ENCODE assay signal across 8 cellular contexts in genomic region chr7:73520673-73521635, GRCh38. TPM values are rescaled to one million over a fixed set of nuclear protein-coding genes. Genes with fewer than 3 reads are reported as not detected.
DNase-seq lines count a peak whose midpoint lies in the region; ATAC-seq lines count a peak whose summit lies in the region.

No MANE protein-coding gene starts in this region.

- H3K9ac ChIP-seq in Karpas-422 (ENCODE audit: low read length) (peak overlapping the region; percentile 98), skeletal muscle satellite cell (ENCODE audit: low read depth, low read length) (peak overlapping the region; percentile 80)

- H3K4me1 ChIP-seq in Karpas-422 (ENCODE audit: low read length) (peaks cover 47% of the 10 kb centered on the region), iPS DF 6.9 (ENCODE audit: control insufficient read depth, insufficient read depth, low read length) (no peaks in the 10 kb centered on the region), skeletal muscle satellite cell (ENCODE audit: control insufficient read depth, insufficient read depth, low read length) (peaks cover 28% of the 10 kb centered on the region)

- peaks cover 64% of the 10 kb centered on the region for H3K79me2 ChIP-seq in Karpas-422 (ENCODE audit: low read length)

- no peak overlapping the region for H2AFZ ChIP-seq in Karpas-422 (ENCODE audit: low read length)

- H3K27ac ChIP-seq in Karpas-422 (ENCODE audit: low read length) = peak overlapping the region; percentile 79
- H3K27ac ChIP-seq in iPS DF 6.9 (ENCODE audit: low read length) = no peak overlapping the region

- H3K36me3 Mint-ChIP-seq in activated naive CD4-positive, alpha-beta T cell treated with anti-CD3 and anti-CD28 coated beads, Interleukin-2, amount 50 U/mL, for 72 hours = peaks cover 30 to 40% of the 10 kb centered on the region in 2 donors

- H3K4me2 ChIP-seq in Karpas-422 (ENCODE audit: low read depth, low read length, poor library complexity, severe bottlenecking) (peak overlapping the region; percentile 94), skeletal muscle satellite cell (ENCODE audit: low read length) (peak overlapping the region; percentile 97)

- DNase-seq in NCI-H526 treated with DMSO at 0.1 percent for 48 hours (lab: John Stamatoyannopoulos, UW) (peak; percentile 20), NCI-H526 (lab: John Stamatoyannopoulos, UW) (no peak), Karpas-422 (peak; percentile 69), iPS DF 6.9 (ENCODE audit: low read depth, low spot score) (no peak), glomerular visceral epithelial cell (ENCODE audit: extremely low spot score) (no peak)
- no peak for DNase-seq in activated naive CD4-positive, alpha-beta T cell treated with anti-CD3 and anti-CD28 coated beads, Interleukin-2, amount 50 U/mL, for 72 hours (ENCODE audit: low spot score in 2 of 2)

- no CpG with 5 or more reads among the region's 36 CpGs for whole genome bisulfite sequencing in iPS DF 6.9 (ENCODE audit: insufficient coverage, insufficient read length)

- H3K4me3 ChIP-seq in Karpas-422 (ENCODE audit: low read length) (peak overlapping the region; percentile 84), iPS DF 6.9 (ENCODE audit: low read length) (peak overlapping the region; percentile 98), skeletal muscle satellite cell (ENCODE audit: low read length) (peak overlapping the region; percentile 79)

- peaks cover 28% of the 10 kb centered on the region for H4K20me1 ChIP-seq in Karpas-422 (ENCODE audit: insufficient read depth, low read depth, low read length)

- H3K9me3 ChIP-seq in Karpas-422 (ENCODE audit: low read length) (no peaks in the 10 kb centered on the region), iPS DF 6.9 (ENCODE audit: control insufficient read depth, insufficient read depth, low read length) (no peaks in the 10 kb centered on the region), skeletal muscle satellite cell (replicated peaks; ENCODE audit: low read length) (no peaks in the 10 kb centered on the region)

- no peaks in the 10 kb centered on the region for H3K9me3 Mint-ChIP-seq in activated naive CD4-positive, alpha-beta T cell treated with anti-CD3 and anti-CD28 coated beads, Interleukin-2, amount 50 U/mL, for 72 hours

- H3K27ac Mint-ChIP-seq in activated naive CD4-positive, alpha-beta T cell treated with anti-CD3 and anti-CD28 coated beads, Interleukin-2, amount 50 U/mL, for 72 hours = peak overlapping the region; percentile 74 to 95

- H3K9me2 ChIP-seq in Karpas-422 (replicated peaks; ENCODE audit: insufficient read depth, low read length) = no peaks in the 10 kb centered on the region

- peaks cover 30% of the 10 kb centered on the region for H3K36me3 ChIP-seq in Karpas-422 (ENCODE audit: insufficient read depth, low read length)
- H3K36me3 ChIP-seq in iPS DF 6.9 (ENCODE audit: control insufficient read depth, insufficient read depth, low read length) = no peaks in the 10 kb centered on the region; the same call in 1 of the 2 replicates
- H3K36me3 ChIP-seq in skeletal muscle satellite cell (ENCODE audit: insufficient read depth, low read length) = peaks cover 21% of the 10 kb centered on the region

- H3K27me3 ChIP-seq in Karpas-422 (ENCODE audit: low read length) (no peaks in the 10 kb centered on the region), iPS DF 6.9 (ENCODE audit: control insufficient read depth, insufficient read depth, low read length) (no peaks in the 10 kb centered on the region), skeletal muscle satellite cell (ENCODE audit: control insufficient read depth, insufficient read depth, low read length) (no peaks in the 10 kb centered on the region)

- ATAC-seq in activated naive CD4-positive, alpha-beta T cell treated with anti-CD3 and anti-CD28 coated beads, Interleukin-2, amount 50 U/mL, for 72 hours = no peak
- ATAC-seq in HG02884 (IDR thresholded peaks at IDR 0.05; ENCODE audit: unreplicated experiment) = no peak

RNA-seq across cellular contexts. Expression of gene BAZ1B, which starts 1.1 kb away (rescaled TPM):
- total RNA-seq in Karpas-422 (2014; rRNA removed; shearing (Covaris generic); ENCODE audit: low replicate concordance) = 49.0 and 51.2 TPM in 2 replicates
- total RNA-seq in activated naive CD4-positive, alpha-beta T cell treated with anti-CD3 and anti-CD28 coated beads, Interleukin-2, amount 50 U/mL, for 72 hours = 10 to 100 TPM; 76.0 to 90.8 TPM
- 44.6 and 47.1 TPM in 2 replicates for total RNA-seq in skeletal muscle satellite cell (2012; rRNA removed)

RNA-seq across cellular contexts. Expression of gene BCL7B, which starts 36.5 kb away (rescaled TPM):
- 37.2 and 50.9 TPM in 2 replicates for total RNA-seq in Karpas-422 (2014; rRNA removed; shearing (Covaris generic); ENCODE audit: low replicate concordance)
- 10 to 100 TPM; 51.5 to 60.1 TPM for total RNA-seq in activated naive CD4-positive, alpha-beta T cell treated with anti-CD3 and anti-CD28 coated beads, Interleukin-2, amount 50 U/mL, for 72 hours
- 27.9 and 28.0 TPM in 2 replicates for total RNA-seq in skeletal muscle satellite cell (2012; rRNA removed)

RNA-seq across cellular contexts. Expression of gene TBL2, which starts 57.4 kb away (rescaled TPM):
- 27.5 and 43.4 TPM in 2 replicates for total RNA-seq in Karpas-422 (2014; rRNA removed; shearing (Covaris generic); ENCODE audit: low replicate concordance)
- total RNA-seq in activated naive CD4-positive, alpha-beta T cell treated with anti-CD3 and anti-CD28 coated beads, Interleukin-2, amount 50 U/mL, for 72 hours = 10 to 100 TPM; 33.3 to 35.2 TPM
- total RNA-seq in skeletal muscle satellite cell (2012; rRNA removed) = 69.5 and 94.1 TPM in 2 replicates

Comparison
In these comparisons a context has a peak if more than half of its experiments do, and no peak if none do; other contexts are left out.
1. DNase-seq: peak in NCI-H526 treated with DMSO at 0.1 percent for 48 hours (single experiment) and Karpas-422 (single experiment); none in NCI-H526 (0 of 2), activated naive CD4-positive, alpha-beta T cell treated with anti-CD3 and anti-CD28 coated beads, Interleukin-2, amount 50 U/mL, for 72 hours (0 of 2), iPS DF 6.9 (single experiment) and glomerular visceral epithelial cell (single experiment).
2. Peak in every context shown above with its lines, with median percentiles within 50 percentile points of each other: H3K4me3 ChIP-seq.